In genomic region chr1:1435094-1435903, GRCh38 we compare ENCODE assay signal across 8 cellular contexts. TPM values are rescaled to one million over a fixed set of nuclear protein-coding genes. Genes with fewer than 3 reads are reported as not detected.
DNase-seq lines count a peak whose midpoint lies in the region; ATAC-seq and TF ChIP-seq lines count a peak whose summit lies in the region.

VWA1 (plus strand) TSS chr1:1435690; CDS start chr1:1435749, 59 bp downstream.

- H3K4me1 ChIP-seq in A673 (ENCODE audit: insufficient read depth, low read length, poor library complexity, severe bottlenecking): peaks cover 11% of the 10 kb centered on the region
- peaks cover 46% of the 10 kb centered on the region for H3K4me1 ChIP-seq in ovary (ENCODE audit: insufficient read depth)
- peaks cover 72% of the 10 kb centered on the region for H3K4me1 ChIP-seq in testis

- ATAC-seq in GM21825 (IDR thresholded peaks at IDR 0.05; ENCODE audit: unreplicated experiment): peak; percentile 49

- no peaks in the 10 kb centered on the region for H3K9me3 ChIP-seq in A673 (ENCODE audit: low read depth, low read length, poor library complexity, severe bottlenecking)
- H3K9me3 ChIP-seq in ovary: no peaks in the 10 kb centered on the region
- no peaks in the 10 kb centered on the region for H3K9me3 ChIP-seq in testis

- H3K27me3 ChIP-seq in A673 (replicated peaks; ENCODE audit: insufficient read depth, low read depth, low read length, poor library complexity) (no peaks in the 10 kb centered on the region), ovary (no peaks in the 10 kb centered on the region), testis (no peaks in the 10 kb centered on the region)

- intact Hi-C loops in A673 (cut with micrococcal nuclease; ENCODE audit: unreplicated experiment) (no loop called here), head of caudate nucleus (cut with DNase I) (no loop called here), ovary (cut with DNase I) (no loop called here), testis (cut with DNase I; ENCODE audit: low total_unique reads) (no loop called here)

- no peak for TF ChIP-seq POLR2A in ovary (IDR thresholded peaks at IDR 0.05)
- TF ChIP-seq POLR2A in testis (IDR thresholded peaks at IDR 0.05): no peak

- peak; percentile 76 for DNase-seq in A673 (ENCODE audit: low spot score)
- peak; percentile 61 for DNase-seq in RPMI7951 (ENCODE audit: low read depth)
- peak; percentile 35 for DNase-seq in activated naive CD8-positive, alpha-beta T cell treated with anti-CD3 and anti-CD28 coated beads, Interleukin-2, amount 50 U/mL, for 16 hours (ENCODE audit: low read depth, low spot score)
- peak in 41 of 42 donors; percentile 61 to 92 (median 83) for DNase-seq in head of caudate nucleus
- peak; percentile 74 to 89 (median 84) for DNase-seq in ovary
- peak; percentile 86 for DNase-seq in testis
- no peak for DNase-seq in OCI-M1 (lab: John Stamatoyannopoulos, UW)

- peak within 1 kb of the TSS; percentile 42 for H3K4me3 ChIP-seq in A673 (ENCODE audit: low read depth, low read length, poor library complexity, severe bottlenecking)
- peak within 1 kb of the TSS; percentile 49 for H3K4me3 ChIP-seq in ovary
- peak within 1 kb of the TSS; percentile 59 for H3K4me3 ChIP-seq in testis

- BruUV-seq in A673 (replicated peaks; lab: Mats Ljungman, UMichigan): no TSS peak

- POLR2A ChIA-PET in A673 (lab: Charles Lee; ENCODE audit: low non-redundant PET): no interaction called here

- H3K27ac ChIP-seq in A673 (ENCODE audit: low read depth, low read length, poor library complexity, severe bottlenecking) (no peak within 1 kb of the TSS), ovary (peak within 1 kb of the TSS; percentile 42 to 96), testis (peak within 1 kb of the TSS; percentile 88 to 89)

- H3K36me3 ChIP-seq in A673 (ENCODE audit: insufficient read depth, low read length, poor library complexity, severe bottlenecking) (no peaks in the 10 kb centered on the region), ovary (no peaks in the 10 kb centered on the region), testis (ENCODE audit: low read depth, missing control alignments) (no peaks in the 10 kb centered on the region)

- TF ChIP-seq CTCF in A673 (conservative IDR thresholded peaks at IDR 0.05; ENCODE audit: low read depth, low read length) (no peak), ovary (IDR thresholded peaks at IDR 0.05) (no peak), testis (IDR thresholded peaks at IDR 0.05) (no peak)

- CTCF ChIA-PET in A673 (lab: Charles Lee): no interaction called here

- WGBS in ovary, 3 donors: 11 to 15% (median 13%) methylated on average over 62 to 91 of the region's 91 CpGs
- WGBS in testis, 2 donors: 10 to 59% methylated on average over 9 to 46 of the region's 91 CpGs

- TF ChIP-seq EP300 in ovary (IDR thresholded peaks at IDR 0.05): no peak

RNA-seq across cellular contexts. Expression of gene VWA1, which starts in this region (rescaled TPM):
- total RNA-seq in A673 (2021) (0.92 and 2.7 TPM in 2 replicates), ovary (10 to 100 TPM; 11.1 to 73.5 (median 44.9) TPM), testis (10 to 100 TPM; 64.0 to 90.6 TPM)
- 5.6 and 5.7 TPM in 2 replicates for total RNA-seq in RPMI7951 (2014; rRNA removed; shearing (Covaris generic))
- polyA plus RNA-seq in ovary (10 to 100 TPM in 1 of 2 donors, under 1 TPM in 1; 0.20 to 14.2 TPM), testis (ENCODE audit: insufficient read depth, low read depth, low replicate concordance) (46.6 TPM)
